In genomic region chr5:163395794-163396193, GRCh38 we compare ENCODE assay signal across 11 cellular contexts.
"Had no signal": no experiment of that assay in that cellular context is flagged by ENCODE, and none has a peak within 500 bp of the region (broad histone marks: within the 10 kb centered on the region; RNA-seq: fewer than 3 reads in every experiment).

No MANE protein-coding gene starts in this region.

- H3K9ac ChIP-seq: GM23248 had no signal

- DNase-seq: GM23248, GOT3, H7, H9, HCEC 1CT, HFFc6 had no signal

- H3K4me3 ChIP-seq: GM23248, GM23338, HAP-1 had no signal

- H3K36me3 ChIP-seq: HAP-1 had no signal

- H3K4me2 ChIP-seq: GM23338 had no signal

- ATAC-seq: GM23338, HCT116 had no signal

- H3K9me3 ChIP-seq: HAP-1 had no signal

- FAIRE-seq: H1, H54 had no signal

- H3K27ac ChIP-seq: GM23248 had no signal
